In genomic region chr2:151857650-151858049, GRCh38 we compare ENCODE assay signal across 38 cellular contexts. TPM values are rescaled to one million over a fixed set of nuclear protein-coding genes. Genes with fewer than 3 reads are reported as not detected.
DNase-seq lines count a peak whose midpoint lies in the region; ATAC-seq, FAIRE-seq and TF ChIP-seq lines count a peak whose summit lies in the region.
"Had no signal": no experiment of that assay in that cellular context is flagged by ENCODE, and none has a peak within 500 bp of the region (broad histone marks: within the 10 kb centered on the region; RNA-seq: fewer than 3 reads in every experiment).

No MANE protein-coding gene starts in this region.

- POLR2A ChIA-PET in HepG2 (lab: Yijun Ruan, JAX): interaction anchor here (1.5 kb wide), 1 partner anchor 29 kb away, joined by 4 read pairs; the partner anchor contains the start of gene ARL5A

- H3K36me3 ChIP-seq in HepG2 (replicated peaks in 1 of 2; ENCODE audit: control insufficient read depth in 1 of 2, insufficient read depth in 2 of 2, low read length in 2 of 2) (no peaks in the 10 kb centered on the region), right lobe of liver (no peaks in the 10 kb centered on the region), stomach (no peaks in the 10 kb centered on the region), body of pancreas (replicated peaks in 1 of 2; ENCODE audit: insufficient read depth in 1 of 2, low read depth in 2 of 2) (no peaks in the 10 kb centered on the region)
- H3K36me3 ChIP-seq: esophagus squamous epithelium, MG63, SJCRH30, WERI-Rb-1 had no signal

- no peaks in the 10 kb centered on the region for H3K9me3 Mint-ChIP-seq in effector memory CD8-positive, alpha-beta T cell
- H3K9me3 Mint-ChIP-seq: activated naive CD8-positive, alpha-beta T cell treated with anti-CD3 and anti-CD28 coated beads for 36 hours; CD4-positive, alpha-beta T cell; nephron progenitor cell; stimulated activated memory B cell treated with anti-CD40 and anti-IgM and Interleukin-4, amounts not matched to agents 10 μg/mL and 1 μg/mL and 100 μg/mL, for 72 hours had no signal

- CTCF ChIA-PET in HepG2 (lab: Yijun Ruan, JAX; ENCODE audit: low intra/inter-chr PET ratio, low total read pairs): no interaction called here

- no peaks in the 10 kb centered on the region for H3K36me3 Mint-ChIP-seq in effector memory CD8-positive, alpha-beta T cell (ENCODE audit: insufficient read depth)
- H3K36me3 Mint-ChIP-seq: activated naive CD8-positive, alpha-beta T cell treated with anti-CD3 and anti-CD28 coated beads for 36 hours; stimulated activated memory B cell treated with anti-CD40 and anti-IgM and Interleukin-4, amounts not matched to agents 10 μg/mL and 1 μg/mL and 100 μg/mL, for 72 hours had no signal

- ATAC-seq in HepG2: no peak
- ATAC-seq in right lobe of liver: no peak
- ATAC-seq in body of pancreas: no peak
- no peak for ATAC-seq in effector memory CD8-positive, alpha-beta T cell (replicated peaks)
- ATAC-seq: activated CD8-positive, alpha-beta T cell treated with anti-CD3 and anti-CD28 coated beads, Interleukin-2, amount 10 ng/mL, durations not matched to agents 7 days and 5 days; K562; left colon; stimulated activated memory B cell treated with anti-CD40 and anti-IgM and Interleukin-4, amounts not matched to agents 10 μg/mL and 1 μg/mL and 100 μg/mL, for 72 hours had no signal

- H3K27me3 Mint-ChIP-seq in effector memory CD8-positive, alpha-beta T cell: peaks cover 0 to 4% of the 10 kb centered on the region in 2 donors
- H3K27me3 Mint-ChIP-seq: activated naive CD8-positive, alpha-beta T cell treated with anti-CD3 and anti-CD28 coated beads for 36 hours; CD4-positive, alpha-beta T cell; stimulated activated memory B cell treated with anti-CD40 and anti-IgM and Interleukin-4, amounts not matched to agents 10 μg/mL and 1 μg/mL and 100 μg/mL, for 72 hours had no signal

- H3K79me2 ChIP-seq in HepG2 (ENCODE audit: insufficient read depth, low read length): no peaks in the 10 kb centered on the region
- H3K79me2 ChIP-seq: hepatocyte had no signal

- DNase-seq in HepG2 (ENCODE audit: low spot score) (peak; percentile 16), right lobe of liver (no peak), epithelial cell of prostate (ENCODE audit: low read depth, low spot score) (peak; percentile 87), renal cortical epithelial cell (ENCODE audit: low read depth) (peak; percentile 92), stomach (no peak), body of pancreas (no peak)
- no peak for DNase-seq in effector memory CD8-positive, alpha-beta T cell
- DNase-seq: activated CD4-positive, alpha-beta T cell treated with anti-CD3 and anti-CD28 coated beads for 4 hours; activated CD8-positive, alpha-beta T cell treated with anti-CD3 and anti-CD28 coated beads, Interleukin-2, amount 10 ng/mL, durations not matched to agents 7 days and 5 days; activated effector memory CD4-positive, alpha-beta T cell treated with Interleukin-2 at 50 U/mL for 16 hours; activated naive CD8-positive, alpha-beta T cell treated with anti-CD3 and anti-CD28 coated beads for 36 hours; anterior cingulate cortex; caudate nucleus; CD4-positive, alpha-beta T cell; cortex of kidney; EL; esophagus squamous epithelium; left colon; mesenchymal stem cell; MG63; NCI-H1105; NCI-H187; NCI-H2171 treated with DMSO at 0.1 percent for 48 hours; NCI-H526 treated with DMSO at 0.1 percent for 48 hours; nephron progenitor cell; SJCRH30; substantia nigra; T1000; WERI-Rb-1 had no signal

- no peak for TF ChIP-seq RAD21 in HepG2 (CRISPR knock-in tag; IDR thresholded peaks at IDR 0.05)

- H3K9ac ChIP-seq in HepG2 (ENCODE audit: insufficient read depth, low read depth, low read length): no peak overlapping the region

- peaks cover 26% of the 10 kb centered on the region for H3K4me1 ChIP-seq in HepG2 (ENCODE audit: insufficient read depth, low read length)
- no peaks in the 10 kb centered on the region for H3K4me1 ChIP-seq in right lobe of liver
- peaks cover 0 to 5% (median 0%) of the 10 kb centered on the region in 4 donors for H3K4me1 ChIP-seq in stomach
- H3K4me1 ChIP-seq in body of pancreas: no peaks in the 10 kb centered on the region

- TF ChIP-seq EP300 in HepG2 (IDR thresholded peaks at IDR 0.05; ENCODE audit: low read depth in 2 of 2, low read length in 2 of 2): no peak
- no peak for TF ChIP-seq EP300 in HepG2 (CRISPR knock-in tag; IDR thresholded peaks at IDR 0.05; ENCODE audit: borderline replicate concordance)
- no peak for TF ChIP-seq EP300 in stomach (IDR thresholded peaks at IDR 0.05)

- H3K4me3 ChIP-seq in HepG2 (replicated peaks in 1 of 3; ENCODE audit: insufficient read depth in 1 of 3, low read depth in 2 of 3, low read length in 3 of 3) (no peak overlapping the region), right lobe of liver (no peak overlapping the region), stomach (no peak overlapping the region), body of pancreas (no peak overlapping the region)
- H3K4me3 ChIP-seq: esophagus squamous epithelium, hepatocyte, K562, MG63, SJCRH30 had no signal

- no peaks in the 10 kb centered on the region for H3K4me1 Mint-ChIP-seq in effector memory CD8-positive, alpha-beta T cell (ENCODE audit: low read depth in 2 of 2)

- no peak for TF ChIP-seq POLR2A in HepG2 (IDR thresholded peaks at IDR 0.05; ENCODE audit: insufficient read depth in 1 of 2, low read depth in 2 of 2, low read length in 2 of 2)
- TF ChIP-seq POLR2A in right lobe of liver (IDR thresholded peaks at IDR 0.05): no peak
- no peak for TF ChIP-seq POLR2A in stomach (IDR thresholded peaks at IDR 0.05)
- TF ChIP-seq POLR2A in body of pancreas (IDR thresholded peaks at IDR 0.05): no peak

- FAIRE-seq in HepG2 (lab: Jason Lieb, UNC): no peak
- FAIRE-seq: D721Med, frontal cortex, GM18507, H54, HTR-8/SVneo, K562, RCC 7860 had no signal

- no peak overlapping the region for H3K4me2 ChIP-seq in HepG2 (ENCODE audit: low read depth, low read length)
- H3K4me2 ChIP-seq: hepatocyte had no signal

- no peaks in the 10 kb centered on the region; the same call in 1 of the 2 replicates for H4K20me1 ChIP-seq in HepG2 (ENCODE audit: insufficient read depth, low read length)

- H3K9me3 ChIP-seq in HepG2 (ENCODE audit: low read length) (no peaks in the 10 kb centered on the region), right lobe of liver (no peaks in the 10 kb centered on the region), stomach (no peaks in the 10 kb centered on the region), body of pancreas (no peaks in the 10 kb centered on the region)
- H3K9me3 ChIP-seq: esophagus squamous epithelium, MG63, SJCRH30 had no signal

- intact Hi-C loops in HepG2 (cut with micrococcal nuclease; ENCODE audit: unreplicated experiment) (no loop called here), right lobe of liver (cut with DNase I) (no loop called here), stomach (cut with DNase I; ENCODE audit: low total_unique reads) (no loop called here), body of pancreas (cut with DNase I) (no loop called here)

- in situ Hi-C loops in HepG2 (cut with HindIII; ENCODE audit: extremely low pct_ligation_motif_present, low pct_unique_long_range_greater_than_20kb): no loop called here

- no peak overlapping the region for H3K4me3 Mint-ChIP-seq in effector memory CD8-positive, alpha-beta T cell
- H3K4me3 Mint-ChIP-seq: activated CD8-positive, alpha-beta T cell treated with anti-CD3 and anti-CD28 coated beads, Interleukin-2, amount 10 ng/mL, durations not matched to agents 7 days and 5 days; activated naive CD8-positive, alpha-beta T cell treated with anti-CD3 and anti-CD28 coated beads for 36 hours; CD4-positive, alpha-beta T cell; nephron progenitor cell; stimulated activated memory B cell treated with anti-CD40 and anti-IgM and Interleukin-4, amounts not matched to agents 10 μg/mL and 1 μg/mL and 100 μg/mL, for 72 hours had no signal

- TF ChIP-seq CTCF in HepG2 (CRISPR knock-in tag; IDR thresholded peaks at IDR 0.05) (no peak), right lobe of liver (IDR thresholded peaks at IDR 0.05) (no peak), stomach (IDR thresholded peaks at IDR 0.05) (no peak), body of pancreas (IDR thresholded peaks at IDR 0.05) (no peak)

- BruUV-seq in HepG2 (replicated peaks; lab: Mats Ljungman, UMichigan): no TSS peak

- H2AFZ ChIP-seq in HepG2 (ENCODE audit: low read length): no peak overlapping the region
- H2AFZ ChIP-seq: hepatocyte had no signal

- H3K27ac Mint-ChIP-seq in effector memory CD8-positive, alpha-beta T cell: no peak overlapping the region
- H3K27ac Mint-ChIP-seq: activated CD8-positive, alpha-beta T cell treated with anti-CD3 and anti-CD28 coated beads, Interleukin-2, amount 10 ng/mL, durations not matched to agents 7 days and 5 days; activated naive CD8-positive, alpha-beta T cell treated with anti-CD3 and anti-CD28 coated beads for 36 hours; CD4-positive, alpha-beta T cell; nephron progenitor cell; stimulated activated memory B cell treated with anti-CD40 and anti-IgM and Interleukin-4, amounts not matched to agents 10 μg/mL and 1 μg/mL and 100 μg/mL, for 72 hours had no signal

- no peak overlapping the region for H3K27ac ChIP-seq in HepG2 (ENCODE audit: extremely low read length, insufficient read depth, low read length)
- no peak overlapping the region for H3K27ac ChIP-seq in right lobe of liver
- H3K27ac ChIP-seq in epithelial cell of prostate: peak overlapping the region; percentile 43
- no peak overlapping the region for H3K27ac ChIP-seq in stomach
- H3K27ac ChIP-seq in body of pancreas: no peak overlapping the region
- H3K27ac ChIP-seq: hepatocyte, SJCRH30, WERI-Rb-1 had no signal

- H3K27me3 ChIP-seq in HepG2 (ENCODE audit: control insufficient read depth in 1 of 2, insufficient read depth in 2 of 2, low read length in 2 of 2) (no peaks in the 10 kb centered on the region), right lobe of liver (no peaks in the 10 kb centered on the region), stomach (no peaks in the 10 kb centered on the region), body of pancreas (no peaks in the 10 kb centered on the region)
- H3K27me3 ChIP-seq: esophagus squamous epithelium, hepatocyte, MG63, SJCRH30 had no signal

RNA-seq across cellular contexts. Expression of gene ARL5A, which starts 29.4 kb away (rescaled TPM):
- total RNA-seq in HepG2 (2016; rRNA removed; fragmentation: Illumina TruSeq; extraction: Trizol) (149 and 170 TPM in 2 replicates), right lobe of liver (10 to 100 TPM; 20.0 to 33.3 (median 22.4) TPM), renal cortical epithelial cell (85.4 and 97.2 TPM in 2 replicates), stomach (10 to 100 TPM; 17.5 to 99.1 (median 40.0) TPM), body of pancreas (10 to 100 TPM; 21.3 to 21.4 TPM)
- total RNA-seq in HepG2 (2016; cell fraction: cytosol; rRNA removed; fragmentation: Illumina TruSeq; extraction: Trizol; ENCODE audit: low read depth): 75.4 and 85.0 TPM in 2 replicates
- 144 and 150 TPM in 2 replicates for total RNA-seq in HepG2 (2016; cell fraction: insoluble cytoplasmic fraction; rRNA removed; fragmentation: Illumina TruSeq; extraction: Trizol)
- total RNA-seq in HepG2 (2016; cell fraction: membrane; rRNA removed; fragmentation: Illumina TruSeq; extraction: Trizol): 220 and 225 TPM in 2 replicates
- 85.9 and 100 TPM in 2 replicates for total RNA-seq in HepG2 (2016; cell fraction: nucleus; rRNA removed; fragmentation: Illumina TruSeq; extraction: Trizol)
- polyA plus RNA-seq in HepG2 (2011; rRNA removed) (34.2 and 47.5 TPM in 2 replicates), stomach (10 to 100 TPM in 2 of 3 donors, 1 to 10 TPM in 1; 8.1 to 34.2 (median 17.7) TPM)
- 23.3 and 35.0 TPM in 2 replicates for polyA plus RNA-seq in HepG2 (2011; cell fraction: cytosol; rRNA removed)
- polyA plus RNA-seq in HepG2 (2011; cell fraction: nucleus; rRNA removed): 21.9 and 29.1 TPM in 2 replicates
- polyA plus RNA-seq in HepG2 (2012): 46.8 and 63.2 TPM in 2 replicates
- 49.2 and 53.4 TPM in 2 replicates for polyA plus RNA-seq in HepG2 (2016; cell fraction: cytosol; fragmentation: Illumina TruSeq; extraction: Trizol; ENCODE audit: low read depth)
- 78.6 and 90.5 TPM in 2 replicates for polyA plus RNA-seq in HepG2 (2016; cell fraction: insoluble cytoplasmic fraction; fragmentation: Illumina TruSeq; extraction: Trizol; ENCODE audit: low read depth)
- 89.2 and 108 TPM in 2 replicates for polyA plus RNA-seq in HepG2 (2016; cell fraction: membrane; fragmentation: Illumina TruSeq; extraction: Trizol; ENCODE audit: low read depth)
- polyA plus RNA-seq in HepG2 (2016; cell fraction: nucleus; fragmentation: Illumina TruSeq; extraction: Trizol; ENCODE audit: insufficient read depth, low read depth): 53.8 and 56.7 TPM in 2 replicates
- 8.7 and 27.5 TPM in 2 replicates for polyA minus RNA-seq in HepG2 (2011; rRNA and poly(A)+ RNA removed; ENCODE audit: low replicate concordance)
- 42.2 and 46.0 TPM in 2 replicates for polyA minus RNA-seq in HepG2 (2011; cell fraction: cytosol; rRNA and poly(A)+ RNA removed)
- polyA minus RNA-seq in HepG2 (2011; cell fraction: nucleus; rRNA and poly(A)+ RNA removed): 141 and 173 TPM in 2 replicates

Comparison
In these comparisons a context has a peak if more than half of its experiments do, and no peak if none do; other contexts are left out.
1. DNase-seq: peak in HepG2 (single experiment), epithelial cell of prostate (single experiment) and renal cortical epithelial cell (single experiment); none in right lobe of liver (0 of 3), stomach (single experiment), body of pancreas (0 of 4) and effector memory CD8-positive, alpha-beta T cell (0 of 3).